Comparison of ENCODE assay signal across 6 cellular contexts in the genomic region with DNA sequence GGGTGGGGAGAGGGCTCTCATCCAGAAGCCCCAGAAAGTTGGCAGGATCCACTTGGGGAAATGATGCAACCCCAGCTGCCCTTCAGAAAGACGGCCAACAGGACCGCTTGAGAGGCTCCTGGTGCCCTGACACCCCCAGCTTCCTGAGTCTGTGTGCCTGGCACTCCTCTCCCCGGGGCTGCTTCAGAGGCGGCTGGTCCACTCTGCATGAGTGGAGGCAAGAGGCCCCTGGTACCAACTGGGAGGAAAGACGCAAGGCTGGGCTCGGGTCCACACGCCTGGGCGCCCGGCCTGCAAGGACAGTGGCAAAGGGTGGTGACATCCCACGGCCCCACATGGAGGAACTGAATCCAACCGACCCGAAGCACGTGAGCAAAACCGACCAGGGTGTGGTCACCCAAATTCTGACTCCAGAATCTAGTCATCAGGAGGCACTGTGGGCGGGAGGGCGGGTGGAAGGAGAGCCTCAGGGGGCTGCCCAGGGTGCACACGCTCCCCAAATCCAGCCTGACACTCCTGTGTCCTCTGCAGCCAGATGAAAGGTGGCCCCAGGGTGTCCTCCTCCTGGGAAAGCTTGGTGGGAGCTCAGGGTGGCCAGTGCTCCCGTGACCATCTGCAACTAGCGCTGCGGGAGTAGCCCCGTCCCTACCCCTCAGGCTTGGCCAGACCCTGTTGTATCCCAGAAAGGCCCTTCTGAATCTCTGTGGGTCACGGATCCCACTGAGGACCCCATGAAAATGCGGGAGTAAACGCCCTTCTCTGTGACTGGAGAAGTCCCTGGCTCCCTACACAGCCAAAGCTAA. TPM values are rescaled to one million over a fixed set of nuclear protein-coding genes. Genes with fewer than 3 reads are reported as not detected.
DNase-seq lines count a peak whose midpoint lies in the region; ATAC-seq and TF ChIP-seq lines count a peak whose summit lies in the region.

No MANE protein-coding gene starts in this region.

- H3K23ac ChIP-seq in H9 (ENCODE audit: insufficient read length, low read depth, low read length), result no peak overlapping the region

- in situ Hi-C loops in GM13976 (cut with MboI; ENCODE audit: low sequenced_read_pairs, unreplicated experiment), result no loop called here

- H4K20me1 ChIP-seq in H9 (ENCODE audit: control insufficient read depth, insufficient read depth, insufficient read length), result no peaks in the 10 kb centered on the region

- TF ChIP-seq CTCF in GM13976 (IDR thresholded peaks at IDR 0.05; ENCODE audit: borderline replicate concordance, control extremely low read depth, extremely low read depth, insufficient read depth, missing control alignments) (no peak), H9 (conservative IDR thresholded peaks at IDR 0.05) (no peak)

- peaks cover 16% of the 10 kb centered on the region for H3K23me2 ChIP-seq in H9 (ENCODE audit: insufficient read length, low read depth, low read length, poor library complexity, severe bottlenecking)

- no peak overlapping the region for H4K5ac ChIP-seq in H9 (ENCODE audit: insufficient read length, low read depth, low read length)

- no peak overlapping the region for H3K4ac ChIP-seq in H9 (ENCODE audit: low read depth, low read length)

- H2BK20ac ChIP-seq in H9 (ENCODE audit: low read depth, low read length, poor library complexity, severe bottlenecking), result no peak overlapping the region

- peaks cover 36% of the 10 kb centered on the region for H3K4me1 Mint-ChIP-seq in activated naive CD8-positive, alpha-beta T cell treated with anti-CD3 and anti-CD28 coated beads, Interleukin-2, amount 50 U/mL, for 24 hours
- H3K4me1 Mint-ChIP-seq in H9, result peaks cover 3 to 9% of the 10 kb centered on the region in 2 experiments; a peak in 2 of 4 replicates

- no peak overlapping the region for H2BK5ac ChIP-seq in H9 (ENCODE audit: insufficient read length, low read length)

- H2AK5ac ChIP-seq in H9 (ENCODE audit: insufficient read length, low read length), result no peak overlapping the region

- H3K36me3 Mint-ChIP-seq in activated naive CD8-positive, alpha-beta T cell treated with anti-CD3 and anti-CD28 coated beads, Interleukin-2, amount 50 U/mL, for 24 hours (ENCODE audit: low read depth), result peaks cover 15% of the 10 kb centered on the region
- H3K36me3 Mint-ChIP-seq in H9 (ENCODE audit: insufficient read depth in 1 of 3, low read depth in 3 of 3), result peaks cover 16 to 35% (median 26%) of the 10 kb centered on the region in 3 experiments

- no peak overlapping the region for H3K27ac ChIP-seq in H9 (ENCODE audit: insufficient read length, low read depth, low read length)

- H4K8ac ChIP-seq in H9 (replicated peaks; ENCODE audit: insufficient read length, low read depth, low read length), result no peak overlapping the region

- H3K4me3 Mint-ChIP-seq in activated naive CD8-positive, alpha-beta T cell treated with anti-CD3 and anti-CD28 coated beads, Interleukin-2, amount 50 U/mL, for 24 hours, result peak overlapping the region; percentile 97
- no peak overlapping the region for H3K4me3 Mint-ChIP-seq in H9

- no peaks in the 10 kb centered on the region for H3K9me3 Mint-ChIP-seq in activated naive CD8-positive, alpha-beta T cell treated with anti-CD3 and anti-CD28 coated beads, Interleukin-2, amount 50 U/mL, for 24 hours
- H3K9me3 Mint-ChIP-seq in H9, result 0 out of 5 replicates have a peak, but pooled peaks cover 0 to under 1% of the 10 kb centered on the region in 2 experiments

- no peak overlapping the region for H3K56ac ChIP-seq in H9 (ENCODE audit: insufficient read length, low read depth, low read length)

- no peak overlapping the region for H3K18ac ChIP-seq in H9 (ENCODE audit: insufficient read length, low read depth, low read length)

- H2BK15ac ChIP-seq in H9 (ENCODE audit: low read depth, low read length), result no peak overlapping the region

- no peak overlapping the region for H2AFZ ChIP-seq in H9 (ENCODE audit: low read length)

- no peak overlapping the region for H3T11ph ChIP-seq in H9 (ENCODE audit: low read length)

- H3K9ac ChIP-seq in H9 (ENCODE audit: extremely low read depth, insufficient read length, low read length), result no peak overlapping the region

- DNase-seq in GM13976 (ENCODE audit: low spot score), result peak; percentile 76
- DNase-seq in activated naive CD8-positive, alpha-beta T cell treated with anti-CD3 and anti-CD28 coated beads, Interleukin-2, amount 50 U/mL, for 24 hours, result peak; percentile 41
- peak; percentile 81 for DNase-seq in midbrain (lab: John Stamatoyannopoulos, UW)
- DNase-seq in H9, result no peak

- no peaks in the 10 kb centered on the region; the same call in 1 of the 2 replicates for H3K27me3 ChIP-seq in H9 (ENCODE audit: insufficient read depth, low read length)

- H3K79me1 ChIP-seq in H9 (ENCODE audit: insufficient read depth, low read depth, low read length, poor library complexity, severe bottlenecking), result no peaks in the 10 kb centered on the region

- H3K79me2 ChIP-seq in H9 (ENCODE audit: insufficient read depth, low read length), result peaks cover 2% of the 10 kb centered on the region; the same call in 1 of the 2 replicates

- H3K4me1 ChIP-seq in H9 (ENCODE audit: insufficient read depth, low read length), result no peaks in the 10 kb centered on the region

- H4K91ac ChIP-seq in H9 (ENCODE audit: insufficient read length, low read depth, low read length), result no peak overlapping the region

- no peak overlapping the region for H2BK120ac ChIP-seq in H9 (ENCODE audit: low read depth, low read length, poor library complexity, severe bottlenecking)

- no peaks in the 10 kb centered on the region for H3K27me3 Mint-ChIP-seq in activated naive CD8-positive, alpha-beta T cell treated with anti-CD3 and anti-CD28 coated beads, Interleukin-2, amount 50 U/mL, for 24 hours
- no peaks in the 10 kb centered on the region; the same call in none of the 2 replicates for H3K27me3 Mint-ChIP-seq in H9 (ENCODE audit: low read depth)

- H3K4me2 ChIP-seq in H9 (ENCODE audit: insufficient read depth, insufficient read length, low read length), result no peak overlapping the region

- H3K9me3 ChIP-seq in H9 (ENCODE audit: control insufficient read depth, low read depth, low read length), result no peaks in the 10 kb centered on the region

- ATAC-seq in activated naive CD8-positive, alpha-beta T cell treated with anti-CD3 and anti-CD28 coated beads, Interleukin-2, amount 50 U/mL, for 24 hours, result no peak
- no peak for ATAC-seq in HG03439 (IDR thresholded peaks at IDR 0.05; ENCODE audit: unreplicated experiment)
- ATAC-seq in GM19467 (IDR thresholded peaks at IDR 0.05; ENCODE audit: unreplicated experiment), result no peak

- H2BK12ac ChIP-seq in H9 (ENCODE audit: insufficient read length, low read depth, low read length), result no peak overlapping the region

- no peak overlapping the region for H3K14ac ChIP-seq in H9 (ENCODE audit: insufficient read depth, low read length)

- WGBS in H9 (ENCODE audit: extremely low coverage, insufficient read length, low lambda C conversion rate), result no CpG with 5 or more reads among the region's 24 CpGs

- H3K27ac Mint-ChIP-seq in activated naive CD8-positive, alpha-beta T cell treated with anti-CD3 and anti-CD28 coated beads, Interleukin-2, amount 50 U/mL, for 24 hours, result peak overlapping the region; percentile 27
- H3K27ac Mint-ChIP-seq in H9, result 0 out of 7 replicates have a peak overlapping the region, but pooled peaks of 1 of the 3 experiments have one; percentile 57

RNA-seq across cellular contexts. Expression of a gene that starts 3.7 kb away (rescaled TPM):
- total RNA-seq in H9 (2021), result 60.0 and 67.0 TPM in 2 replicates

RNA-seq across cellular contexts. Expression of a gene that starts 32.0 kb away (rescaled TPM):
- total RNA-seq in H9 (2021), result 61.8 and 66.0 TPM in 2 replicates

RNA-seq across cellular contexts. Expression of a gene that starts 33.9 kb away (rescaled TPM):
- total RNA-seq in H9 (2021), result 3.1 and 3.4 TPM in 2 replicates

RNA-seq across cellular contexts. Expression of a gene that starts 53.3 kb away (rescaled TPM):
- 53.4 and 55.3 TPM in 2 replicates for total RNA-seq in H9 (2021)

RNA-seq across cellular contexts. Expression of a gene that starts 57.2 kb away (rescaled TPM):
- 4.2 and 4.7 TPM in 2 replicates for total RNA-seq in H9 (2021)
